In the genomic region with DNA sequence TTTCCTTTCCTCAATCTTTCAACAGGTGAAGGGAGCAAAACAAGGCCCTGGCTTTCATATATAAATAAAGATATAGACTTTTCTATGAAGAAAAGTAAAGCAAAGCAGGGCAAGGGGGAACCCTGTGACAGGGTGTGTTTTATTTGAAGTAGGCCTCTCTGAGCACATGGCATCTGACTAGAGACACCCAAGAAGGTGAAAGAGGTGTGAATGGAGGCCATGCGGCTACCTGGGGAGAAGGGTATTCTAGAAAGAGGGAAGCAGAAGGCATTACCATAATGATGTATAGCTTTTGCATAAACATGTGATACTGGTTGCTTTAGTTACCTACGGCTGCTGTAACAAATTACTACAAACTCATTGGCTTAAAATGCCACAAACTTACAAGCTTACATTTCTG, we compare ENCODE assay signal across 1 cellular context.
TF ChIP-seq lines count a peak whose summit lies in the region.

No MANE protein-coding gene starts in this region.

TF ChIP-seq in WTC11, 78 proteins besides CTCF, POLR2A, EP300 and RAD21 (continued from another document):
- TF ChIP-seq, protein P1, sequence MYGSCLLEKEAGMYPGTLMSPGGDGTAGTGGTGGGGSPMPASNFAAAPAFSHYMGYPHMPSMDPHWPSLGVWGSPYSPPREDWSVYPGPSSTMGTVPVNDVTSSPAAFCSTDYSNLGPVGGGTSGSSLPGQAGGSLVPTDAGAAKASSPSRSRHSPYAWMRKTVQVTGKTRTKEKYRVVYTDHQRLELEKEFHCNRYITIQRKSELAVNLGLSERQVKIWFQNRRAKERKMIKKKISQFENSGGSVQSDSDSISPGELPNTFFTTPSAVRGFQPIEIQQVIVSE (CRISPR knock-in tag; IDR thresholded peaks at IDR 0.05; ENCODE audit: borderline replicate concordance): no peak
- TF ChIP-seq TP53 (CRISPR knock-in tag; IDR thresholded peaks at IDR 0.05) (no peak), FOXK1 (CRISPR knock-in tag; IDR thresholded peaks at IDR 0.05) (no peak), NR2C2 (CRISPR knock-in tag; IDR thresholded peaks at IDR 0.05) (no peak), TEAD4 (CRISPR knock-in tag; IDR thresholded peaks at IDR 0.05) (no peak), ZNF423 (CRISPR knock-in tag; IDR thresholded peaks at IDR 0.05) (no peak), ATF1 (CRISPR knock-in tag; IDR thresholded peaks at IDR 0.05) (no peak), ZNF232 (CRISPR knock-in tag; IDR thresholded peaks at IDR 0.05) (no peak)
- TF ChIP-seq, protein P2, sequence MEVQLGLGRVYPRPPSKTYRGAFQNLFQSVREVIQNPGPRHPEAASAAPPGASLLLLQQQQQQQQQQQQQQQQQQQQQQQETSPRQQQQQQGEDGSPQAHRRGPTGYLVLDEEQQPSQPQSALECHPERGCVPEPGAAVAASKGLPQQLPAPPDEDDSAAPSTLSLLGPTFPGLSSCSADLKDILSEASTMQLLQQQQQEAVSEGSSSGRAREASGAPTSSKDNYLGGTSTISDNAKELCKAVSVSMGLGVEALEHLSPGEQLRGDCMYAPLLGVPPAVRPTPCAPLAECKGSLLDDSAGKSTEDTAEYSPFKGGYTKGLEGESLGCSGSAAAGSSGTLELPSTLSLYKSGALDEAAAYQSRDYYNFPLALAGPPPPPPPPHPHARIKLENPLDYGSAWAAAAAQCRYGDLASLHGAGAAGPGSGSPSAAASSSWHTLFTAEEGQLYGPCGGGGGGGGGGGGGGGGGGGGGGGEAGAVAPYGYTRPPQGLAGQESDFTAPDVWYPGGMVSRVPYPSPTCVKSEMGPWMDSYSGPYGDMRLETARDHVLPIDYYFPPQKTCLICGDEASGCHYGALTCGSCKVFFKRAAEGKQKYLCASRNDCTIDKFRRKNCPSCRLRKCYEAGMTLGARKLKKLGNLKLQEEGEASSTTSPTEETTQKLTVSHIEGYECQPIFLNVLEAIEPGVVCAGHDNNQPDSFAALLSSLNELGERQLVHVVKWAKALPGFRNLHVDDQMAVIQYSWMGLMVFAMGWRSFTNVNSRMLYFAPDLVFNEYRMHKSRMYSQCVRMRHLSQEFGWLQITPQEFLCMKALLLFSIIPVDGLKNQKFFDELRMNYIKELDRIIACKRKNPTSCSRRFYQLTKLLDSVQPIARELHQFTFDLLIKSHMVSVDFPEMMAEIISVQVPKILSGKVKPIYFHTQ (CRISPR knock-in tag; IDR thresholded peaks at IDR 0.05): no peak
- TF ChIP-seq, protein P3, sequence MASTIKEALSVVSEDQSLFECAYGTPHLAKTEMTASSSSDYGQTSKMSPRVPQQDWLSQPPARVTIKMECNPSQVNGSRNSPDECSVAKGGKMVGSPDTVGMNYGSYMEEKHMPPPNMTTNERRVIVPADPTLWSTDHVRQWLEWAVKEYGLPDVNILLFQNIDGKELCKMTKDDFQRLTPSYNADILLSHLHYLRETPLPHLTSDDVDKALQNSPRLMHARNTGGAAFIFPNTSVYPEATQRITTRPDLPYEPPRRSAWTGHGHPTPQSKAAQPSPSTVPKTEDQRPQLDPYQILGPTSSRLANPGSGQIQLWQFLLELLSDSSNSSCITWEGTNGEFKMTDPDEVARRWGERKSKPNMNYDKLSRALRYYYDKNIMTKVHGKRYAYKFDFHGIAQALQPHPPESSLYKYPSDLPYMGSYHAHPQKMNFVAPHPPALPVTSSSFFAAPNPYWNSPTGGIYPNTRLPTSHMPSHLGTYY (CRISPR knock-in tag; IDR thresholded peaks at IDR 0.05): no peak
